In the genomic region with DNA sequence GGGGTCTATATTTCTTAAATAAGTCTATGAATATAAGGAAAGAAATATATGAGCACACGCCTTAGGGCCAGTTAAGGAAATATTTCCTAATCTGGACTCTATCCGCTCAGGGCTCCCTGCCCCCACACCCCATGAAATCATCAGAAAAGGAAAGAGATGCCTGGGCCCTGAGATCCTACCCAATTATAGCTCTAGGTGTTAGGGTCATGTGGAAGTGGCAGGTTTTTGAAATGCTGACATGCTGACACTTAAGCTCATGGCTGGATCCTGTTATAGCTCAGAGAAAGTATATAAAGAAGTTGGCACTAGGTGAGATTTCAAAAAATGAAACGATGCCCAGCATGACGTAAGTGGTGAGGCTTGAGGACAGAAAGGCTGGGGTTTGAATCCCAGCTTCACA, we compare ENCODE assay signal across 14 cellular contexts. TPM values are rescaled to one million over a fixed set of nuclear protein-coding genes. Genes with fewer than 3 reads are reported as not detected.
DNase-seq lines count a peak whose midpoint lies in the region; ATAC-seq and TF ChIP-seq lines count a peak whose summit lies in the region.
"Had no signal": no experiment of that assay in that cellular context is flagged by ENCODE, and none has a peak within 500 bp of the region (broad histone marks: within the 10 kb centered on the region; RNA-seq: fewer than 3 reads in every experiment).

No MANE protein-coding gene starts in this region.

- H3K9me3 Mint-ChIP-seq in endothelial cell (ENCODE audit: unreplicated experiment) = no peaks in the 10 kb centered on the region
- no peaks in the 10 kb centered on the region for H3K9me3 Mint-ChIP-seq in stimulated activated effector memory CD8-positive, alpha-beta T cell treated with anti-CD3 and anti-CD28 coated beads, Interleukin-12 subunit alpha, Interleukin-12 subunit beta, amount 100 ng/mL, for 72 hours

- DNase-seq in NCI-H69 (lab: John Stamatoyannopoulos, UW) (peak; percentile 20), endothelial cell (ENCODE audit: low spot score) (no peak), left ventricle myocardium superior (peak; percentile 50), upper lobe of left lung (no peak)
- DNase-seq in stimulated activated effector memory CD8-positive, alpha-beta T cell treated with anti-CD3 and anti-CD28 coated beads, Interleukin-12 subunit alpha, Interleukin-12 subunit beta, amount 100 ng/mL, for 72 hours (ENCODE audit: low spot score in 2 of 2) = no peak
- DNase-seq in activated CD4-positive, CD25-positive, alpha-beta regulatory T cell treated with anti-CD3 and anti-CD28 coated beads, Interleukin-2, amount 50 U/mL, for 72 hours = no peak
- DNase-seq: BE2C, EL, H7, MG63, NCI-H1105, NCI-H1694 treated with DMSO at 0.1 percent for 48 hours had no signal

- H3K4me1 Mint-ChIP-seq in endothelial cell (ENCODE audit: unreplicated experiment) = peaks cover 62% of the 10 kb centered on the region
- peaks cover 9% of the 10 kb centered on the region for H3K4me1 Mint-ChIP-seq in stimulated activated effector memory CD8-positive, alpha-beta T cell treated with anti-CD3 and anti-CD28 coated beads, Interleukin-12 subunit alpha, Interleukin-12 subunit beta, amount 100 ng/mL, for 72 hours

- WGBS in upper lobe of left lung, 2 donors = 56 to 58% methylated on average over 4 of the region's 4 CpGs

- H3K27ac Mint-ChIP-seq in endothelial cell (ENCODE audit: unreplicated experiment) = peak overlapping the region; percentile 28
- no peak overlapping the region for H3K27ac Mint-ChIP-seq in stimulated activated effector memory CD8-positive, alpha-beta T cell treated with anti-CD3 and anti-CD28 coated beads, Interleukin-12 subunit alpha, Interleukin-12 subunit beta, amount 100 ng/mL, for 72 hours

- H3K4me1 ChIP-seq in skeletal muscle tissue (ENCODE audit: control insufficient read depth in 3 of 3, insufficient read depth in 3 of 3, low read length in 3 of 3) = peaks cover 9 to 17% (median 9%) of the 10 kb centered on the region in 3 donors
- H3K4me1 ChIP-seq in upper lobe of left lung = peaks cover 4 to 12% (median 11%) of the 10 kb centered on the region in 4 donors
- H3K4me1 ChIP-seq: BE2C had no signal

- intact Hi-C loops in left ventricle myocardium superior (cut with micrococcal nuclease) = no loop called here

- no peaks in the 10 kb centered on the region for H3K9me3 ChIP-seq in skeletal muscle tissue (ENCODE audit: control insufficient read depth in 3 of 3, low read length in 3 of 3)
- no peaks in the 10 kb centered on the region for H3K9me3 ChIP-seq in upper lobe of left lung
- H3K9me3 ChIP-seq: BE2C, MG63 had no signal

- no peak for TF ChIP-seq CTCF in endothelial cell (IDR thresholded peaks at IDR 0.05; ENCODE audit: unreplicated experiment)
- TF ChIP-seq CTCF in upper lobe of left lung (IDR thresholded peaks at IDR 0.05) = no peak

- ATAC-seq in left ventricle myocardium superior (peak; percentile 92), HG02759 (IDR thresholded peaks at IDR 0.05; ENCODE audit: unreplicated experiment) (no peak), upper lobe of left lung (ENCODE audit: low FRiP score in 2 of 2) (no peak)
- no peak for ATAC-seq in stimulated activated effector memory CD8-positive, alpha-beta T cell treated with anti-CD3 and anti-CD28 coated beads, Interleukin-12 subunit alpha, Interleukin-12 subunit beta, amount 100 ng/mL, for 72 hours

- H3K4me3 ChIP-seq in skeletal muscle tissue (ENCODE audit: low read length in 3 of 3) (no peak overlapping the region), upper lobe of left lung (no peak overlapping the region)
- H3K4me3 ChIP-seq: MG63 had no signal

- no peak for TF ChIP-seq POLR2A in upper lobe of left lung (IDR thresholded peaks at IDR 0.05)

- H3K27me3 Mint-ChIP-seq in endothelial cell (ENCODE audit: unreplicated experiment) = peaks cover 4% of the 10 kb centered on the region

- no peak overlapping the region for H3K9ac ChIP-seq in skeletal muscle tissue (ENCODE audit: low read depth in 1 of 3, low read length in 3 of 3)

- H3K27ac ChIP-seq in skeletal muscle tissue (ENCODE audit: low read depth, low read length) (peak overlapping the region; percentile 10), upper lobe of left lung (no peak overlapping the region)

- no peak overlapping the region for H3K4me3 Mint-ChIP-seq in endothelial cell (ENCODE audit: unreplicated experiment)
- no peak overlapping the region for H3K4me3 Mint-ChIP-seq in stimulated activated effector memory CD8-positive, alpha-beta T cell treated with anti-CD3 and anti-CD28 coated beads, Interleukin-12 subunit alpha, Interleukin-12 subunit beta, amount 100 ng/mL, for 72 hours

- peaks cover 7% of the 10 kb centered on the region for H3K36me3 Mint-ChIP-seq in endothelial cell (ENCODE audit: low read depth, unreplicated experiment)
- no peaks in the 10 kb centered on the region for H3K36me3 Mint-ChIP-seq in stimulated activated effector memory CD8-positive, alpha-beta T cell treated with anti-CD3 and anti-CD28 coated beads, Interleukin-12 subunit alpha, Interleukin-12 subunit beta, amount 100 ng/mL, for 72 hours

- H3K27me3 ChIP-seq in skeletal muscle tissue (ENCODE audit: control insufficient read depth in 3 of 3, insufficient read depth in 3 of 3, low read length in 3 of 3) (no peaks in the 10 kb centered on the region), upper lobe of left lung (no peaks in the 10 kb centered on the region)
- H3K27me3 ChIP-seq: BE2C, MG63 had no signal

- H3K36me3 ChIP-seq in skeletal muscle tissue (ENCODE audit: control insufficient read depth in 3 of 3, insufficient read depth in 3 of 3, low read length in 3 of 3) (no peaks in the 10 kb centered on the region), upper lobe of left lung (no peaks in the 10 kb centered on the region)
- H3K36me3 ChIP-seq: BE2C, MG63 had no signal

- TF ChIP-seq EP300 in upper lobe of left lung (IDR thresholded peaks at IDR 0.05) = no peak

RNA-seq across cellular contexts. Expression of gene AKAP13, which starts 43.5 kb away (rescaled TPM):
- total RNA-seq in endothelial cell (ENCODE audit: unreplicated experiment) (249 TPM), left ventricle myocardium superior (284 TPM), skeletal muscle tissue (129 TPM), upper lobe of left lung (1,000 to 10,000 TPM in 1 of 6 donors, 100 to 1,000 TPM in 5; 329 to 1,278 (median 748) TPM)

Comparison
In these comparisons a context has a peak if more than half of its experiments do, and no peak if none do; other contexts are left out.
1. DNase-seq: peak in NCI-H69 (single experiment) and left ventricle myocardium superior (single experiment); none in endothelial cell (single experiment), stimulated activated effector memory CD8-positive, alpha-beta T cell treated with anti-CD3 and anti-CD28 coated beads, Interleukin-12 subunit alpha, Interleukin-12 subunit beta, amount 100 ng/mL, for 72 hours (0 of 2), upper lobe of left lung (0 of 2) and activated CD4-positive, CD25-positive, alpha-beta regulatory T cell treated with anti-CD3 and anti-CD28 coated beads, Interleukin-2, amount 50 U/mL, for 72 hours (single experiment).